Comparison of ENCODE assay signal across 1 cellular context in genomic region chr7:6093375-6093774, GRCh38.
TF ChIP-seq lines count a peak whose summit lies in the region.

No MANE protein-coding gene starts in this region.

TF ChIP-seq in H1, 55 proteins besides CTCF, POLR2A, EP300 and RAD21:
- 0 out of 2 replicates have a peak, but pooled peaks have one; percentile 38 for TF ChIP-seq E2F6 (IDR thresholded peaks at IDR 0.05)
- TF ChIP-seq, protein P1, sequence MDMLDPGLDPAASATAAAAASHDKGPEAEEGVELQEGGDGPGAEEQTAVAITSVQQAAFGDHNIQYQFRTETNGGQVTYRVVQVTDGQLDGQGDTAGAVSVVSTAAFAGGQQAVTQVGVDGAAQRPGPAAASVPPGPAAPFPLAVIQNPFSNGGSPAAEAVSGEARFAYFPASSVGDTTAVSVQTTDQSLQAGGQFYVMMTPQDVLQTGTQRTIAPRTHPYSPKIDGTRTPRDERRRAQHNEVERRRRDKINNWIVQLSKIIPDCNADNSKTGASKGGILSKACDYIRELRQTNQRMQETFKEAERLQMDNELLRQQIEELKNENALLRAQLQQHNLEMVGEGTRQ (IDR thresholded peaks at IDR 0.05; ENCODE audit: low read length) = no peak
